In genomic region chr6:30682181-30683117, GRCh38 we compare ENCODE assay signal across 8 cellular contexts. TPM values are rescaled to one million over a fixed set of nuclear protein-coding genes. Genes with fewer than 3 reads are reported as not detected.
A peak's percentile ranks its signal among the peaks of the same experiment; 100 is the strongest.
DNase-seq lines count a peak whose midpoint lies in the region; ATAC-seq and TF ChIP-seq lines count a peak whose summit lies in the region.

No MANE protein-coding gene starts in this region.

- TF ChIP-seq POLR2A in Peyer's patch (IDR thresholded peaks at IDR 0.05) = peak in 1 of 2 donors; percentile 21

- peaks cover 35% of the 10 kb centered on the region for H3K4me1 Mint-ChIP-seq in activated T-helper 1 cell treated with anti-CD3 and anti-CD28 coated beads, Interleukin-12 subunit alpha, Interleukin-12 subunit beta, Interleukin-2, Interleukin-4 antibody, amounts not matched to agents 30 ng/mL and 10 ng/mL and 1 ng/mL, durations not matched to agents 14 hours and 24 hours and 36 hours (ENCODE audit: low read depth)
- peaks cover 67% of the 10 kb centered on the region for H3K4me1 Mint-ChIP-seq in neural progenitor cell
- H3K4me1 Mint-ChIP-seq in stimulated activated naive CD8-positive, alpha-beta T cell treated with anti-CD3 and anti-CD28 coated beads, Interleukin-15, amount 100 ng/mL, for 72 hours = peaks cover 33% of the 10 kb centered on the region

- H3K27me3 ChIP-seq in Peyer's patch (no peaks in the 10 kb centered on the region), neural progenitor cell (no peaks in the 10 kb centered on the region)

- H4K20me1 ChIP-seq in neural progenitor cell (ENCODE audit: low read depth) = peaks cover 62% of the 10 kb centered on the region

- peak overlapping the region; percentile 97 for H3K4me2 ChIP-seq in neural progenitor cell

- peak overlapping the region; percentile 92 for H3K27ac Mint-ChIP-seq in activated T-helper 1 cell treated with anti-CD3 and anti-CD28 coated beads, Interleukin-12 subunit alpha, Interleukin-12 subunit beta, Interleukin-2, Interleukin-4 antibody, amounts not matched to agents 30 ng/mL and 10 ng/mL and 1 ng/mL, durations not matched to agents 14 hours and 24 hours and 36 hours
- peak overlapping the region; percentile 74 for H3K27ac Mint-ChIP-seq in neural progenitor cell
- H3K27ac Mint-ChIP-seq in stimulated activated naive CD8-positive, alpha-beta T cell treated with anti-CD3 and anti-CD28 coated beads, Interleukin-15, amount 100 ng/mL, for 72 hours = peak overlapping the region; percentile 96 to 97

- no peaks in the 10 kb centered on the region for H3K27me3 Mint-ChIP-seq in activated T-helper 1 cell treated with anti-CD3 and anti-CD28 coated beads, Interleukin-12 subunit alpha, Interleukin-12 subunit beta, Interleukin-2, Interleukin-4 antibody, amounts not matched to agents 30 ng/mL and 10 ng/mL and 1 ng/mL, durations not matched to agents 14 hours and 24 hours and 36 hours (ENCODE audit: insufficient read depth)
- H3K27me3 Mint-ChIP-seq in neural progenitor cell (ENCODE audit: insufficient read depth, low read depth) = peaks cover 9% of the 10 kb centered on the region
- H3K27me3 Mint-ChIP-seq in stimulated activated naive CD8-positive, alpha-beta T cell treated with anti-CD3 and anti-CD28 coated beads, Interleukin-15, amount 100 ng/mL, for 72 hours = no peaks in the 10 kb centered on the region

- H3K4me3 ChIP-seq in Peyer's patch = peak overlapping the region; percentile 72 to 78 (median 74)
- H3K4me3 ChIP-seq in neural progenitor cell = peak overlapping the region; percentile 41

- H3F3A ChIP-seq in neural progenitor cell (ENCODE audit: low read depth) = peaks cover 22% of the 10 kb centered on the region

- DNase-seq in Peyer's patch (peak; percentile 73 to 97 (median 97)), fibroblast of peridontal ligament (ENCODE audit: extremely low read depth) (peak; percentile 87), neural progenitor cell (ENCODE audit: low spot score) (peak; percentile 44), NCI-H748 (lab: John Stamatoyannopoulos, UW; ENCODE audit: unreplicated experiment) (no peak)
- DNase-seq in activated T-helper 1 cell treated with anti-CD3 and anti-CD28 coated beads, Interleukin-12 subunit alpha, Interleukin-12 subunit beta, Interleukin-2, Interleukin-4 antibody, amounts not matched to agents 30 ng/mL and 10 ng/mL and 1 ng/mL, durations not matched to agents 14 hours and 24 hours and 36 hours (ENCODE audit: low spot score) = peak; percentile 86
- peak; percentile 83 to 92 for DNase-seq in stimulated activated naive CD8-positive, alpha-beta T cell treated with anti-CD3 and anti-CD28 coated beads, Interleukin-15, amount 100 ng/mL, for 72 hours

- TF ChIP-seq CTCF in Peyer's patch (IDR thresholded peaks at IDR 0.05) (no peak), neural progenitor cell (IDR thresholded peaks at IDR 0.05) (no peak)

- H2AFZ ChIP-seq in neural progenitor cell (replicated peaks) = no peak overlapping the region

- peak overlapping the region; percentile 4 for H3K9ac ChIP-seq in neural progenitor cell

- ATAC-seq in GM18498 (IDR thresholded peaks at IDR 0.05; ENCODE audit: unreplicated experiment) = peak; percentile 45
- peak; percentile 38 for ATAC-seq in HG02884 (IDR thresholded peaks at IDR 0.05; ENCODE audit: unreplicated experiment)
- peak; percentile 81 for ATAC-seq in stimulated activated naive CD8-positive, alpha-beta T cell treated with anti-CD3 and anti-CD28 coated beads, Interleukin-15, amount 100 ng/mL, for 72 hours

- peaks cover 66% of the 10 kb centered on the region for H3K36me3 Mint-ChIP-seq in activated T-helper 1 cell treated with anti-CD3 and anti-CD28 coated beads, Interleukin-12 subunit alpha, Interleukin-12 subunit beta, Interleukin-2, Interleukin-4 antibody, amounts not matched to agents 30 ng/mL and 10 ng/mL and 1 ng/mL, durations not matched to agents 14 hours and 24 hours and 36 hours (ENCODE audit: low read depth)
- peaks cover 10% of the 10 kb centered on the region for H3K36me3 Mint-ChIP-seq in neural progenitor cell

- H3K4me1 ChIP-seq in Peyer's patch (peaks cover 0 to 43% (median 10%) of the 10 kb centered on the region in 4 donors), neural progenitor cell (peaks cover 60% of the 10 kb centered on the region)

- H3K9me3 Mint-ChIP-seq in activated T-helper 1 cell treated with anti-CD3 and anti-CD28 coated beads, Interleukin-12 subunit alpha, Interleukin-12 subunit beta, Interleukin-2, Interleukin-4 antibody, amounts not matched to agents 30 ng/mL and 10 ng/mL and 1 ng/mL, durations not matched to agents 14 hours and 24 hours and 36 hours = no peaks in the 10 kb centered on the region
- H3K9me3 Mint-ChIP-seq in neural progenitor cell = no peaks in the 10 kb centered on the region
- H3K9me3 Mint-ChIP-seq in stimulated activated naive CD8-positive, alpha-beta T cell treated with anti-CD3 and anti-CD28 coated beads, Interleukin-15, amount 100 ng/mL, for 72 hours = no peaks in the 10 kb centered on the region

- intact Hi-C loops in activated T-helper 1 cell treated with anti-CD3 and anti-CD28 coated beads, Interleukin-12 subunit alpha, Interleukin-12 subunit beta, Interleukin-2, Interleukin-4 antibody, amounts not matched to agents 30 ng/mL and 10 ng/mL and 1 ng/mL, durations not matched to agents 14 hours and 24 hours and 36 hours (cut with micrococcal nuclease) = loop anchor here (1.0 to 10.0 kb wide), 10 partner anchors 8 to 810 kb away; partner anchors contain the start of genes DHX16, MDC1, MRPS18B and NRM

- H3K36me3 ChIP-seq in Peyer's patch = peaks cover 0 to 14% (median 0%) of the 10 kb centered on the region in 3 donors
- H3K36me3 ChIP-seq in neural progenitor cell = no peaks in the 10 kb centered on the region

- H3K9me3 ChIP-seq in Peyer's patch (no peaks in the 10 kb centered on the region), neural progenitor cell (ENCODE audit: low read depth) (no peaks in the 10 kb centered on the region)

- H3K27ac ChIP-seq in Peyer's patch = peak overlapping the region; percentile 86 to 98 (median 94)
- peak overlapping the region; percentile 78 for H3K27ac ChIP-seq in neural progenitor cell

- H3K79me2 ChIP-seq in neural progenitor cell (ENCODE audit: low read depth) = peaks cover 70% of the 10 kb centered on the region

- H3K4me3 Mint-ChIP-seq in activated T-helper 1 cell treated with anti-CD3 and anti-CD28 coated beads, Interleukin-12 subunit alpha, Interleukin-12 subunit beta, Interleukin-2, Interleukin-4 antibody, amounts not matched to agents 30 ng/mL and 10 ng/mL and 1 ng/mL, durations not matched to agents 14 hours and 24 hours and 36 hours = peak overlapping the region; percentile 94
- H3K4me3 Mint-ChIP-seq in neural progenitor cell = peak overlapping the region; percentile 87
- H3K4me3 Mint-ChIP-seq in stimulated activated naive CD8-positive, alpha-beta T cell treated with anti-CD3 and anti-CD28 coated beads, Interleukin-15, amount 100 ng/mL, for 72 hours = peak overlapping the region; percentile 86 to 94

RNA-seq across cellular contexts. Expression of gene PPP1R18, which starts 4.0 kb away (rescaled TPM):
- total RNA-seq in Peyer's patch (10 to 100 TPM in 2 of 4 donors, 1 to 10 TPM in 2; 4.7 to 52.8 (median 9.0) TPM), neural progenitor cell (ENCODE audit: low replicate concordance) (10.2 and 25.4 TPM in 2 replicates)
- total RNA-seq in activated T-helper 1 cell treated with anti-CD3 and anti-CD28 coated beads, Interleukin-12 subunit alpha, Interleukin-12 subunit beta, Interleukin-2, Interleukin-4 antibody, amounts not matched to agents 30 ng/mL and 10 ng/mL and 1 ng/mL, durations not matched to agents 14 hours and 24 hours and 36 hours = 203 and 213 TPM in 2 replicates

RNA-seq across cellular contexts. Expression of gene NRM, which starts 8.3 kb away (rescaled TPM):
- total RNA-seq in Peyer's patch (1 to 10 TPM in 2 of 4 donors, not detected in 2; 2.0 to 2.7 TPM), neural progenitor cell (ENCODE audit: low replicate concordance) (12.4 and 38.3 TPM in 2 replicates)
- 15.5 and 15.9 TPM in 2 replicates for total RNA-seq in activated T-helper 1 cell treated with anti-CD3 and anti-CD28 coated beads, Interleukin-12 subunit alpha, Interleukin-12 subunit beta, Interleukin-2, Interleukin-4 antibody, amounts not matched to agents 30 ng/mL and 10 ng/mL and 1 ng/mL, durations not matched to agents 14 hours and 24 hours and 36 hours

RNA-seq across cellular contexts. Expression of gene DHX16, which starts 9.6 kb away (rescaled TPM):
- total RNA-seq in Peyer's patch = 10 to 100 TPM; 39.6 to 68.1 (median 58.2) TPM
- total RNA-seq in activated T-helper 1 cell treated with anti-CD3 and anti-CD28 coated beads, Interleukin-12 subunit alpha, Interleukin-12 subunit beta, Interleukin-2, Interleukin-4 antibody, amounts not matched to agents 30 ng/mL and 10 ng/mL and 1 ng/mL, durations not matched to agents 14 hours and 24 hours and 36 hours = 52.0 and 54.2 TPM in 2 replicates
- 17.6 and 29.2 TPM in 2 replicates for total RNA-seq in neural progenitor cell (ENCODE audit: low replicate concordance)

RNA-seq across cellular contexts. Expression of gene MDC1, which starts 34.6 kb away (rescaled TPM):
- total RNA-seq in Peyer's patch (10 to 100 TPM in 3 of 4 donors, 1 to 10 TPM in 1; 7.5 to 51.2 (median 19.4) TPM), neural progenitor cell (ENCODE audit: low replicate concordance) (22.6 and 29.5 TPM in 2 replicates)
- 93.7 and 95.7 TPM in 2 replicates for total RNA-seq in activated T-helper 1 cell treated with anti-CD3 and anti-CD28 coated beads, Interleukin-12 subunit alpha, Interleukin-12 subunit beta, Interleukin-2, Interleukin-4 antibody, amounts not matched to agents 30 ng/mL and 10 ng/mL and 1 ng/mL, durations not matched to agents 14 hours and 24 hours and 36 hours

RNA-seq across cellular contexts. Expression of gene C6orf136, which starts 35.5 kb away (rescaled TPM):
- total RNA-seq in Peyer's patch = 100 to 1,000 TPM in 2 of 4 donors, 10 to 100 TPM in 2; 35.5 to 111 (median 83.8) TPM
- 23.9 and 36.0 TPM in 2 replicates for total RNA-seq in activated T-helper 1 cell treated with anti-CD3 and anti-CD28 coated beads, Interleukin-12 subunit alpha, Interleukin-12 subunit beta, Interleukin-2, Interleukin-4 antibody, amounts not matched to agents 30 ng/mL and 10 ng/mL and 1 ng/mL, durations not matched to agents 14 hours and 24 hours and 36 hours
- total RNA-seq in neural progenitor cell (ENCODE audit: low replicate concordance) = 3.7 and 9.4 TPM in 2 replicates
